ENCODE assay signal across 1 cellular context in genomic region chr1:37761416-37762095, GRCh38.
A peak's percentile ranks its signal among the peaks of the same experiment; 100 is the strongest.
TF ChIP-seq lines count a peak whose summit lies in the region.

No MANE protein-coding gene starts in this region.

TF ChIP-seq in K562, 482 proteins besides CTCF, POLR2A, EP300 and RAD21:
- TF ChIP-seq CHCHD3 (CRISPR knock-in tag; IDR thresholded peaks at IDR 0.05) (no peak), GTF2A2 (tag; IDR thresholded peaks at IDR 0.05) (no peak), ZNF785 (CRISPR knock-in tag; IDR thresholded peaks at IDR 0.05) (no peak), NRF1 (conservative IDR thresholded peaks at IDR 0.05 in 1 of 2, IDR thresholded peaks at IDR 0.05 in 1 of 2) (peak; percentile 35 to 38; a peak in 2 of 4 replicates), SAFB (IDR thresholded peaks at IDR 0.05; ENCODE audit: borderline replicate concordance, low read depth, low read length) (peak; percentile 45; the same call in 1 of the 2 replicates), SRSF3 (IDR thresholded peaks at IDR 0.05; ENCODE audit: insufficient read depth, low read length) (no peak), ZNF282 (CRISPR knock-in tag; IDR thresholded peaks at IDR 0.05) (no peak)
- TF ChIP-seq, protein P1, sequence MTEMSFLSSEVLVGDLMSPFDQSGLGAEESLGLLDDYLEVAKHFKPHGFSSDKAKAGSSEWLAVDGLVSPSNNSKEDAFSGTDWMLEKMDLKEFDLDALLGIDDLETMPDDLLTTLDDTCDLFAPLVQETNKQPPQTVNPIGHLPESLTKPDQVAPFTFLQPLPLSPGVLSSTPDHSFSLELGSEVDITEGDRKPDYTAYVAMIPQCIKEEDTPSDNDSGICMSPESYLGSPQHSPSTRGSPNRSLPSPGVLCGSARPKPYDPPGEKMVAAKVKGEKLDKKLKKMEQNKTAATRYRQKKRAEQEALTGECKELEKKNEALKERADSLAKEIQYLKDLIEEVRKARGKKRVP (CRISPR knock-in tag; IDR thresholded peaks at IDR 0.05): no peak
